In the genomic region with DNA sequence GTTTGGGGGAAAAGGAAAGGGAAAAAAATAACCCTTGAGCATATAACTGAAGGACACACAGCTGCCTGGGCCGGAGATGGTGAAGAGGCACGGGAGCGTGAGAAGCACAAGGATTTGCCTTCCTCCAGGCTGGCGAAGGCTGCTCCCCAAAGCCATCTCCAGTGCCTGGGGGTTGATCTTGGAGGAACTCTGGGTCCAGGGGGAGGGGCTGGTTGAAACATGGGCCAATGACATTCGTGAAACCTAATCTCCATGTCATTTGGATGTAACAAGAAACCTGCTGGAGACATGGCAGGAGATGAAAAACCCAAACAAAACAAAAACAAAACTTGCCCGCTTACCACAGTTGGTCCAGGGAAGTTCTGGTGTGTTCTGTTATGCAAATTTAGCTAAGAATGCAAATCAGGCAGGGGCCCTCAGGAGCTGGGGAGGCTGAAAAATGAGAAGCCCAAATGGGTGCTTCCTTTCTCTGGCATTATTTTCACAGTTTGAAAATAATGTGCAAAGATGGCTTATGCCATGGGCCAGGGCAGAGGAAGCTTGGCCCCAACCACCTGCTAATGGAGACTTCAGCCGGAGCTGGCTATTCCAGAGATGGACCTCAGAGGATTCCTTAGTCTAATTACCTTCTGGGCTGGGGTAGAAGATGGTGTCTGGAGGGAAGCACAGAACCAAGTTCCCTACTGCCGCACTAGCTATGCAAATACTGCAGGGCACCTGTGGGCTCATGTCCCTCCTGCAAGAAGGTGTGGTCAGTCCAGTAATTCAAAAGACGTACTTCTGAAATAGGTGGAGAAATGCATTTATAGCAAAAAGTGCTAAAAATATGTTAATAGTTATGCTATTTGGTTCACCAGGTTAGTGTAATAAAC, we compare ENCODE assay signal across 8 cellular contexts.
DNase-seq lines count a peak whose midpoint lies in the region; ATAC-seq and TF ChIP-seq lines count a peak whose summit lies in the region.

No MANE protein-coding gene starts in this region.

- peak overlapping the region; percentile 86 for H3K27ac Mint-ChIP-seq in activated CD4-positive, alpha-beta memory T cell treated with anti-CD3 and anti-CD28 coated beads, Interleukin-2, amount 10 ng/mL, durations not matched to agents 7 days and 5 days
- H3K27ac Mint-ChIP-seq in naive thymus-derived CD4-positive, alpha-beta T cell: peak overlapping the region; percentile 28 to 94 (median 87)

- peak overlapping the region; percentile 72 for H3K4me3 Mint-ChIP-seq in activated CD4-positive, alpha-beta memory T cell treated with anti-CD3 and anti-CD28 coated beads, Interleukin-2, amount 10 ng/mL, durations not matched to agents 7 days and 5 days
- H3K4me3 Mint-ChIP-seq in naive thymus-derived CD4-positive, alpha-beta T cell: peak overlapping the region; percentile 78 to 96 (median 85)

- intact Hi-C loops in naive thymus-derived CD4-positive, alpha-beta T cell (cut with micrococcal nuclease): loop anchor here (1.0 kb wide), 1 partner anchor 17 kb away; no protein-coding TSS in a partner anchor

- peaks cover 89% of the 10 kb centered on the region for H3K79me2 ChIP-seq in DND-41 (ENCODE audit: insufficient read depth, low read length)

- H3K27me3 Mint-ChIP-seq in activated CD4-positive, alpha-beta memory T cell treated with anti-CD3 and anti-CD28 coated beads, Interleukin-2, amount 10 ng/mL, durations not matched to agents 7 days and 5 days: no peaks in the 10 kb centered on the region
- no peaks in the 10 kb centered on the region for H3K27me3 Mint-ChIP-seq in naive thymus-derived CD4-positive, alpha-beta T cell

- H3K27ac ChIP-seq in DND-41 (ENCODE audit: low read length): peak overlapping the region; percentile 87
- peak overlapping the region; percentile 63 for H3K27ac ChIP-seq in naive thymus-derived CD4-positive, alpha-beta T cell (ENCODE audit: low read depth, low read length)

- H3K27me3 ChIP-seq in DND-41 (ENCODE audit: insufficient read depth, low read length, poor library complexity): no peaks in the 10 kb centered on the region
- no peaks in the 10 kb centered on the region for H3K27me3 ChIP-seq in naive thymus-derived CD4-positive, alpha-beta T cell (ENCODE audit: control insufficient read depth in 2 of 2, insufficient read depth in 2 of 2, low read length in 2 of 2)

- no peak for TF ChIP-seq CTCF in DND-41 (IDR thresholded peaks at IDR 0.05; ENCODE audit: borderline replicate concordance, extremely low read depth, low read length, poor library complexity, severe bottlenecking)

- peaks cover 68% of the 10 kb centered on the region for H3K4me1 Mint-ChIP-seq in activated CD4-positive, alpha-beta memory T cell treated with anti-CD3 and anti-CD28 coated beads, Interleukin-2, amount 10 ng/mL, durations not matched to agents 7 days and 5 days
- peaks cover 59 to 91% (median 79%) of the 10 kb centered on the region in 7 donors for H3K4me1 Mint-ChIP-seq in naive thymus-derived CD4-positive, alpha-beta T cell

- peak overlapping the region; percentile 51 for H3K9ac ChIP-seq in DND-41 (ENCODE audit: low read depth, low read length)

- CTCF ChIA-PET in activated CD4-positive, alpha-beta memory T cell treated with anti-CD3 and anti-CD28 coated beads, Interleukin-2, amount 10 ng/mL, durations not matched to agents 7 days and 5 days (lab: Charles Lee): interaction anchor here (0.8 to 4.7 kb wide), 4 partner anchors 14 to 180 kb away, joined by 3 to 23 read pairs (median 12); a partner anchor contains a TSS
- CTCF ChIA-PET in naive thymus-derived CD4-positive, alpha-beta T cell (lab: Charles Lee): interaction anchor here (0.5 to 2.9 kb wide), 7 partner anchors 7 to 599 kb away, joined by 3 to 16 read pairs (median 4); no protein-coding TSS in a partner anchor

- TF ChIP-seq POLR2A in GM19099 (IDR thresholded peaks at IDR 0.05; ENCODE audit: extremely low read depth, insufficient read length, low read depth): peak; percentile 35

- DNase-seq in DND-41 (peak; percentile 82), NCI-H1930 (lab: John Stamatoyannopoulos, UW) (no peak), NCI-H1417 treated with DMSO at 0.1 percent for 48 hours (lab: John Stamatoyannopoulos, UW) (no peak), NCI-H1694 treated with DMSO at 0.1 percent for 48 hours (lab: John Stamatoyannopoulos, UW) (no peak)
- DNase-seq in activated CD4-positive, alpha-beta memory T cell treated with anti-CD3 and anti-CD28 coated beads, Interleukin-2, amount 10 ng/mL, durations not matched to agents 7 days and 5 days: no peak
- no peak for DNase-seq in naive thymus-derived CD4-positive, alpha-beta T cell

- no peaks in the 10 kb centered on the region for H3K9me3 ChIP-seq in DND-41 (ENCODE audit: insufficient read depth, low read length, severe bottlenecking)
- no peaks in the 10 kb centered on the region for H3K9me3 ChIP-seq in naive thymus-derived CD4-positive, alpha-beta T cell (ENCODE audit: control insufficient read depth in 2 of 3, low read length in 3 of 3)

- ATAC-seq in DND-41 (ENCODE audit: insufficient read depth, low read depth) (peak; percentile 79), HG03135 (IDR thresholded peaks at IDR 0.05; ENCODE audit: unreplicated experiment) (peak; percentile 59)
- peak; percentile 23 for ATAC-seq in naive thymus-derived CD4-positive, alpha-beta T cell

- H3K4me1 ChIP-seq in DND-41 (ENCODE audit: insufficient read depth, low read length): peaks cover 62% of the 10 kb centered on the region
- H3K4me1 ChIP-seq in naive thymus-derived CD4-positive, alpha-beta T cell (ENCODE audit: control insufficient read depth in 2 of 2, insufficient read depth in 2 of 2, low read length in 2 of 2): peaks cover 25% of the 10 kb centered on the region in 2 donors

- peak overlapping the region in 1 of 2 experiments; percentile 49; a peak in 2 of 4 replicates for H3K4me3 ChIP-seq in DND-41 (ENCODE audit: low read depth in 1 of 2, low read length in 2 of 2)
- H3K4me3 ChIP-seq in naive thymus-derived CD4-positive, alpha-beta T cell (ENCODE audit: low read length): peak overlapping the region; percentile 38

- H2AFZ ChIP-seq in DND-41 (ENCODE audit: low read depth, low read length): peak overlapping the region; percentile 44

- peaks cover 23% of the 10 kb centered on the region for H3K36me3 ChIP-seq in DND-41 (ENCODE audit: insufficient read depth, low read length)
- peaks cover 0 to 12% (median 0%) of the 10 kb centered on the region in 3 experiments for H3K36me3 ChIP-seq in naive thymus-derived CD4-positive, alpha-beta T cell (ENCODE audit: control insufficient read depth in 2 of 3, insufficient read depth in 3 of 3, low read length in 3 of 3)

- peak overlapping the region; percentile 65 for H3K4me2 ChIP-seq in DND-41 (ENCODE audit: insufficient read depth, low read length)

- POLR2A ChIA-PET in activated CD4-positive, alpha-beta memory T cell treated with anti-CD3 and anti-CD28 coated beads, Interleukin-2, amount 10 ng/mL, durations not matched to agents 7 days and 5 days (lab: Charles Lee): interaction anchor here (0.7 to 6.8 kb wide), 12 partner anchors 15 to 283 kb away, joined by 3 to 50 read pairs (median 4); a partner anchor contains a TSS
- POLR2A ChIA-PET in naive thymus-derived CD4-positive, alpha-beta T cell (lab: Charles Lee): interaction anchor here (0.6 to 2.6 kb wide), 8 partner anchors 15 to 180 kb away, joined by 3 to 22 read pairs (median 4); no protein-coding TSS in a partner anchor

- peaks cover 6% of the 10 kb centered on the region for H3K9me3 Mint-ChIP-seq in activated CD4-positive, alpha-beta memory T cell treated with anti-CD3 and anti-CD28 coated beads, Interleukin-2, amount 10 ng/mL, durations not matched to agents 7 days and 5 days
- H3K9me3 Mint-ChIP-seq in naive thymus-derived CD4-positive, alpha-beta T cell: peaks cover 0 to 3% (median 0%) of the 10 kb centered on the region in 11 donors

- H3K36me3 Mint-ChIP-seq in activated CD4-positive, alpha-beta memory T cell treated with anti-CD3 and anti-CD28 coated beads, Interleukin-2, amount 10 ng/mL, durations not matched to agents 7 days and 5 days (ENCODE audit: low read depth): peaks cover 66% of the 10 kb centered on the region
- peaks cover 6 to 50% (median 18%) of the 10 kb centered on the region in 5 donors for H3K36me3 Mint-ChIP-seq in naive thymus-derived CD4-positive, alpha-beta T cell

- H4K20me1 ChIP-seq in DND-41 (ENCODE audit: insufficient read depth, low read length): no peaks in the 10 kb centered on the region

Comparison
In these comparisons a context has a peak if more than half of its experiments do, and no peak if none do; other contexts are left out.
1. ATAC-seq: peak in every context shown above with its lines; median percentile 79 in DND-41; 59 in HG03135; 23 in naive thymus-derived CD4-positive, alpha-beta T cell.